Comparison of ENCODE assay signal across 3 cellular contexts in the genomic region with DNA sequence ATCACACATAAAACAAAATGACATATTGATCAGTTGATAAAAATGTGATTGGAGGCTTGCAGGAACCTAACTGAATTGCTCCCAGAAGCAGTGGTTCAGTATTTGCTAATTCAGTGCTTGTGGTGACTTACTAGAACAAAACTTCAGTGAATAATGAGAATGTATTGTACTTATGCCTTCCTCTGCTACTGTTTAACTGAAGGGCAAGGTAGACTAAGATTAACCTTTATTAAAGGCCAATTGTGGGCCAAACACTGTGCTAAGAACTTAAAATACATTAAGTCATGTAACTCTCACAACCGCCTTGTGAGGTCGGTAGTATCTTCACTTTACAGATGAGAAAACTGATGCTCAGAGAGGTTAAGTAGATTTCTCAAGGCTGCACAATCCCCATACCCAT.
TF ChIP-seq lines count a peak whose summit lies in the region.

No MANE protein-coding gene starts in this region.

TF ChIP-seq in SK-N-SH, 30 proteins besides CTCF, POLR2A, EP300 and RAD21:
- TF ChIP-seq, protein P1, sequence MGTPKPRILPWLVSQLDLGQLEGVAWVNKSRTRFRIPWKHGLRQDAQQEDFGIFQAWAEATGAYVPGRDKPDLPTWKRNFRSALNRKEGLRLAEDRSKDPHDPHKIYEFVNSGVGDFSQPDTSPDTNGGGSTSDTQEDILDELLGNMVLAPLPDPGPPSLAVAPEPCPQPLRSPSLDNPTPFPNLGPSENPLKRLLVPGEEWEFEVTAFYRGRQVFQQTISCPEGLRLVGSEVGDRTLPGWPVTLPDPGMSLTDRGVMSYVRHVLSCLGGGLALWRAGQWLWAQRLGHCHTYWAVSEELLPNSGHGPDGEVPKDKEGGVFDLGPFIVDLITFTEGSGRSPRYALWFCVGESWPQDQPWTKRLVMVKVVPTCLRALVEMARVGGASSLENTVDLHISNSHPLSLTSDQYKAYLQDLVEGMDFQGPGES (IDR thresholded peaks at IDR 0.05; ENCODE audit: low read depth, low read length), result no peak
- TF ChIP-seq FOXJ3 (CRISPR knock-in tag; IDR thresholded peaks at IDR 0.05) (no peak), TAF1 (IDR thresholded peaks at IDR 0.05; ENCODE audit: borderline replicate concordance, low read depth, low read length) (no peak), SIN3A (IDR thresholded peaks at IDR 0.05; ENCODE audit: borderline replicate concordance, low read depth, low read length) (no peak), FOXM1 (IDR thresholded peaks at IDR 0.05; ENCODE audit: low read depth) (no peak), YY1 (IDR thresholded peaks at IDR 0.05; ENCODE audit: low read depth) (no peak), CHD2 (IDR thresholded peaks at IDR 0.05; ENCODE audit: low read length, partially characterized antibody) (no peak), NFIC (IDR thresholded peaks at IDR 0.05; ENCODE audit: borderline replicate concordance) (no peak), EZH2phosphoT487 (IDR thresholded peaks at IDR 0.05; ENCODE audit: borderline replicate concordance, low read depth) (no peak), RFX5 (IDR thresholded peaks at IDR 0.05; ENCODE audit: low read length) (no peak), NRF1 (IDR thresholded peaks at IDR 0.05; ENCODE audit: low read depth, low read length) (no peak), RXRA (IDR thresholded peaks at IDR 0.05; ENCODE audit: borderline replicate concordance, low read depth) (no peak)
- TF ChIP-seq, protein P2, sequence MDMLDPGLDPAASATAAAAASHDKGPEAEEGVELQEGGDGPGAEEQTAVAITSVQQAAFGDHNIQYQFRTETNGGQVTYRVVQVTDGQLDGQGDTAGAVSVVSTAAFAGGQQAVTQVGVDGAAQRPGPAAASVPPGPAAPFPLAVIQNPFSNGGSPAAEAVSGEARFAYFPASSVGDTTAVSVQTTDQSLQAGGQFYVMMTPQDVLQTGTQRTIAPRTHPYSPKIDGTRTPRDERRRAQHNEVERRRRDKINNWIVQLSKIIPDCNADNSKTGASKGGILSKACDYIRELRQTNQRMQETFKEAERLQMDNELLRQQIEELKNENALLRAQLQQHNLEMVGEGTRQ (IDR thresholded peaks at IDR 0.05; ENCODE audit: borderline replicate concordance, low read depth, low read length), result no peak

TF ChIP-seq in SK-N-SH treated with all-trans-retinoic acid at 6 μM for 48 hours, 23 proteins besides CTCF, POLR2A, EP300 and RAD21:
- TF ChIP-seq CSDC2 (CRISPR knock-in tag; IDR thresholded peaks at IDR 0.05) (no peak), ZFP30 (CRISPR knock-in tag; IDR thresholded peaks at IDR 0.05) (no peak), ZNF565 (CRISPR knock-in tag; conservative IDR thresholded peaks at IDR 0.05; ENCODE audit: low read depth) (no peak), BACH2 (CRISPR knock-in tag; IDR thresholded peaks at IDR 0.05; ENCODE audit: borderline replicate concordance) (no peak), GLIS3 (CRISPR knock-in tag; IDR thresholded peaks at IDR 0.05) (no peak), ISL1 (CRISPR knock-in tag; IDR thresholded peaks at IDR 0.05) (no peak), PPARA (CRISPR knock-in tag; IDR thresholded peaks at IDR 0.05; ENCODE audit: borderline replicate concordance) (no peak), OSR1 (CRISPR knock-in tag; IDR thresholded peaks at IDR 0.05) (no peak), ZNF8 (CRISPR knock-in tag; IDR thresholded peaks at IDR 0.05) (no peak), TOX (CRISPR knock-in tag; IDR thresholded peaks at IDR 0.05; ENCODE audit: borderline replicate concordance) (no peak), SNAI2 (CRISPR knock-in tag; IDR thresholded peaks at IDR 0.05) (no peak)
- TF ChIP-seq, protein P3, sequence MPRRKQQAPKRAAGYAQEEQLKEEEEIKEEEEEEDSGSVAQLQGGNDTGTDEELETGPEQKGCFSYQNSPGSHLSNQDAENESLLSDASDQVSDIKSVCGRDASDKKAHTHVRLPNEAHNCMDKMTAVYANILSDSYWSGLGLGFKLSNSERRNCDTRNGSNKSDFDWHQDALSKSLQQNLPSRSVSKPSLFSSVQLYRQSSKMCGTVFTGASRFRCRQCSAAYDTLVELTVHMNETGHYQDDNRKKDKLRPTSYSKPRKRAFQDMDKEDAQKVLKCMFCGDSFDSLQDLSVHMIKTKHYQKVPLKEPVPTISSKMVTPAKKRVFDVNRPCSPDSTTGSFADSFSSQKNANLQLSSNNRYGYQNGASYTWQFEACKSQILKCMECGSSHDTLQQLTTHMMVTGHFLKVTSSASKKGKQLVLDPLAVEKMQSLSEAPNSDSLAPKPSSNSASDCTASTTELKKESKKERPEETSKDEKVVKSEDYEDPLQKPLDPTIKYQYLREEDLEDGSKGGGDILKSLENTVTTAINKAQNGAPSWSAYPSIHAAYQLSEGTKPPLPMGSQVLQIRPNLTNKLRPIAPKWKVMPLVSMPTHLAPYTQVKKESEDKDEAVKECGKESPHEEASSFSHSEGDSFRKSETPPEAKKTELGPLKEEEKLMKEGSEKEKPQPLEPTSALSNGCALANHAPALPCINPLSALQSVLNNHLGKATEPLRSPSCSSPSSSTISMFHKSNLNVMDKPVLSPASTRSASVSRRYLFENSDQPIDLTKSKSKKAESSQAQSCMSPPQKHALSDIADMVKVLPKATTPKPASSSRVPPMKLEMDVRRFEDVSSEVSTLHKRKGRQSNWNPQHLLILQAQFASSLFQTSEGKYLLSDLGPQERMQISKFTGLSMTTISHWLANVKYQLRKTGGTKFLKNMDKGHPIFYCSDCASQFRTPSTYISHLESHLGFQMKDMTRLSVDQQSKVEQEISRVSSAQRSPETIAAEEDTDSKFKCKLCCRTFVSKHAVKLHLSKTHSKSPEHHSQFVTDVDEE (CRISPR knock-in tag; IDR thresholded peaks at IDR 0.05), result no peak

TF ChIP-seq in endothelial cell of umbilical vein, 7 proteins besides CTCF, POLR2A, EP300 and RAD21:
- TF ChIP-seq POLR2AphosphoS5 (IDR thresholded peaks at IDR 0.05; ENCODE audit: insufficient read depth, low read depth, low read length) (no peak), GATA2 (IDR thresholded peaks at IDR 0.05; ENCODE audit: insufficient read depth, insufficient read length, low read depth, low read length) (no peak), MYC (IDR thresholded peaks at IDR 0.05; ENCODE audit: low read depth, low read length) (no peak), JUN (IDR thresholded peaks at IDR 0.05; ENCODE audit: borderline replicate concordance, insufficient read depth, insufficient read length, low read depth) (no peak), EZH2 (IDR thresholded peaks at IDR 0.05; ENCODE audit: borderline replicate concordance, low read depth, low read length, severe bottlenecking) (no peak), FOS (IDR thresholded peaks at IDR 0.05; ENCODE audit: borderline replicate concordance, insufficient read depth, low read length) (no peak)
- TF ChIP-seq, protein P4, sequence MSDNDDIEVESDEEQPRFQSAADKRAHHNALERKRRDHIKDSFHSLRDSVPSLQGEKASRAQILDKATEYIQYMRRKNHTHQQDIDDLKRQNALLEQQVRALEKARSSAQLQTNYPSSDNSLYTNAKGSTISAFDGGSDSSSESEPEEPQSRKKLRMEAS (IDR thresholded peaks at IDR 0.05; ENCODE audit: insufficient read depth, insufficient read length), result no peak
